In the genomic region with DNA sequence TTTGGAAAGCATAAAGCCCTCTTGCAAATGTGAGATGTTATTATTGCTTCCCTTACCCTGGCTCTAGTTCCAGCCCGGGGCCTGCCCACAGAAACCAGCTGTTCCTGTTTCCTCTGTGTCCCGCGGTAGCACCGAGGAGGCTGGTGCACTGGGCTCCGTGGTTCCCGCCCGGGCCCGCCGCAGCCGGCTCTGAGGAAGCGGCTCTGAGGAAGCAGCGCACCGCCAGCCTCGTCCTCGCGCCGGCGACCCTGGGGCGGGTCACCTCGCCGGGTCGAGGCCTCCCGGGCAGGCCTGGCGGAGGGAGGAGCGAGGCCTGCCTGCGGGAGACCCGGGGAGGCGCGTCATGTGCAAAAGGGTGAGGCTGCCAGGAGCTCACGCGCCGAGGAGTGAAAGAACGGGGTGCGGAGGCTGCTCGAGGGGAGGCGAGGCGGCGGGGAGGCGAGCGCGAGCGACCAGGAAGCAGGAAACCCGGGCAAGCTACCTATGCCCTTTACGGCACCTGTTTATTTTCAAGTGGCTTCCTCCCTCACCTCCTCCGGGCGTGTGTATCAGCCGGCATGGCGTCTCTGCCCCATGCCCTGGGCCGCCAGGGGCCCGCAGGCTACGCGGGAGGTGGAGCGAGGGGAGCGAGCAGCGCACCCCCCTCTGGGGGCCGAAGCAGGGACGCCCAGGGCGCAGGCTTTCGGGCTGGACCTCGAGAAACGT, we compare ENCODE assay signal across 8 cellular contexts.
DNase-seq lines count a peak whose midpoint lies in the region; ATAC-seq and TF ChIP-seq lines count a peak whose summit lies in the region.

No MANE protein-coding gene starts in this region.

- no peaks in the 10 kb centered on the region for H3K27me3 ChIP-seq in dorsolateral prefrontal cortex
- H3K27me3 ChIP-seq in right lobe of liver, result no peaks in the 10 kb centered on the region

- WGBS in right lobe of liver (ENCODE audit: insufficient coverage, low coverage, low lambda C conversion rate, missing lambda C conversion rate), result 8% methylated on average over 18 of the region's 61 CpGs

- ATAC-seq in GM21529 (IDR thresholded peaks at IDR 0.05; ENCODE audit: unreplicated experiment), result peak; percentile 82
- peak; percentile 84 to 87 (median 86) for ATAC-seq in right lobe of liver

- no peaks in the 10 kb centered on the region for H3K36me3 Mint-ChIP-seq in activated CD4-positive, alpha-beta T cell treated with anti-CD3 and anti-CD28 coated beads, Interleukin-2, amount 10 ng/mL, durations not matched to agents 24 days and 14 days (ENCODE audit: low read depth)

- intact Hi-C loops in activated CD4-positive, alpha-beta T cell treated with anti-CD3 and anti-CD28 coated beads, Interleukin-2, amount 10 ng/mL, durations not matched to agents 24 days and 14 days (cut with micrococcal nuclease), result no loop called here
- intact Hi-C loops in dorsolateral prefrontal cortex (cut with DNase I) (no loop called here), right lobe of liver (cut with DNase I) (no loop called here)

- peak overlapping the region; percentile 29 for H3K27ac Mint-ChIP-seq in activated CD4-positive, alpha-beta T cell treated with anti-CD3 and anti-CD28 coated beads, Interleukin-2, amount 10 ng/mL, durations not matched to agents 24 days and 14 days

- H3K36me3 ChIP-seq in right lobe of liver, result no peaks in the 10 kb centered on the region

- DNase-seq in GDM1 (lab: John Stamatoyannopoulos, UW) (peak; percentile 76), Kasumi-1 (lab: John Stamatoyannopoulos, UW) (peak; percentile 57 to 58), dorsolateral prefrontal cortex (peak in 8 of 10 donors; percentile 17 to 73 (median 42)), right lobe of liver (peak; percentile 53 to 63 (median 57)), NCI-H1694 (lab: John Stamatoyannopoulos, UW) (no peak)
- peak; percentile 84 for DNase-seq in activated CD4-positive, alpha-beta T cell treated with anti-CD3 and anti-CD28 coated beads, Interleukin-2, amount 10 ng/mL, durations not matched to agents 24 days and 14 days
- DNase-seq in stimulated activated CD4-positive, alpha-beta T cell treated with anti-CD3 and anti-CD28 coated beads, Interleukin-4, amount 100 ng/mL, for 48 hours (ENCODE audit: low read depth in 2 of 2), result peak; percentile 29 to 39

- peak in 9 of 56 donors; percentile 6 to 21 (median 15) for TF ChIP-seq CTCF in dorsolateral prefrontal cortex (IDR thresholded peaks at IDR 0.05 in 54 of 56, conservative IDR thresholded peaks at IDR 0.05 in 2 of 56; ENCODE audit: low read depth in 1 of 56, partially characterized antibody in 56 of 56)
- peak in 1 of 4 donors; percentile 8 for TF ChIP-seq CTCF in right lobe of liver (IDR thresholded peaks at IDR 0.05)

- peaks cover 3% of the 10 kb centered on the region for H3K9me3 Mint-ChIP-seq in activated CD4-positive, alpha-beta T cell treated with anti-CD3 and anti-CD28 coated beads, Interleukin-2, amount 10 ng/mL, durations not matched to agents 24 days and 14 days

- no peak for TF ChIP-seq POLR2A in right lobe of liver (IDR thresholded peaks at IDR 0.05)

- H3K4me3 ChIP-seq in dorsolateral prefrontal cortex (peak overlapping the region; percentile 52 to 84 (median 71)), right lobe of liver (peak overlapping the region; percentile 50 to 55 (median 54))

- H3K4me1 Mint-ChIP-seq in activated CD4-positive, alpha-beta T cell treated with anti-CD3 and anti-CD28 coated beads, Interleukin-2, amount 10 ng/mL, durations not matched to agents 24 days and 14 days, result peaks cover 11% of the 10 kb centered on the region

- no peaks in the 10 kb centered on the region for H3K4me1 ChIP-seq in right lobe of liver

- H3K9me3 ChIP-seq in right lobe of liver, result no peaks in the 10 kb centered on the region

- peaks cover 11% of the 10 kb centered on the region for H3K27me3 Mint-ChIP-seq in activated CD4-positive, alpha-beta T cell treated with anti-CD3 and anti-CD28 coated beads, Interleukin-2, amount 10 ng/mL, durations not matched to agents 24 days and 14 days

- H3K27ac ChIP-seq in dorsolateral prefrontal cortex, result peak overlapping the region in 35 of 59 donors; percentile 3 to 80 (median 39)
- H3K27ac ChIP-seq in right lobe of liver, result peak overlapping the region in 1 of 3 donors; percentile 34

- peak overlapping the region; percentile 75 for H3K4me3 Mint-ChIP-seq in activated CD4-positive, alpha-beta T cell treated with anti-CD3 and anti-CD28 coated beads, Interleukin-2, amount 10 ng/mL, durations not matched to agents 24 days and 14 days
